Comparison of ENCODE assay signal across 17 cellular contexts in the genomic region with DNA sequence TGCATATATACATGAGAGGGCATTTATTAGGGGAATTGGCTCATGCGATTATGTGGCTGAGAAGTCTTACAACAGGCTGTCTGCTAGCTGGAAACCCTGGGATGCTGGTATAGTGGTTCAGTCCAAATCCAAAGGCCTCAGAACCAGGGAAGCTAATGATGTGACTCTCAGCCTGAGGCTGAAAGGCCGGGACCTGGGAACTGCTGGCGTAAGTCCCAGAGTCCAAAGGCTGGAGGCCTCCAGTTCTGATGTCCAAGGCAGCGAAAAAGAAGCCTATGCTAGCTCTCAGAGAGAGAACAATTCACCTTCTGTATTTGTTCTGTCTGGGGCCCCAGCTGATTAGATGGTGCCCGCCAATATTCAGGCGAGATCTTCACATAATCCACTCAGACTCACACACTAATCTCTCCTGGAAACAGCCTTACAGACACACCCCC.
A peak's percentile ranks its signal among the peaks of the same experiment; 100 is the strongest.
DNase-seq lines count a peak whose midpoint lies in the region; ATAC-seq and TF ChIP-seq lines count a peak whose summit lies in the region.
"Had no signal": no experiment of that assay in that cellular context is flagged by ENCODE, and none has a peak within 500 bp of the region (broad histone marks: within the 10 kb centered on the region; RNA-seq: fewer than 3 reads in every experiment).

No MANE protein-coding gene starts in this region.

- POLR2A ChIA-PET in A673 (lab: Charles Lee; ENCODE audit: low non-redundant PET), result interaction anchor here (0.6 kb wide), 1 partner anchor 256 kb away, joined by 3 read pairs; no protein-coding TSS in a partner anchor

- no peak overlapping the region for H3K18ac ChIP-seq in trophoblast cell (ENCODE audit: low read length)

- no peak overlapping the region for H3K4me2 ChIP-seq in trophoblast cell (ENCODE audit: low read length)

- peaks cover 55% of the 10 kb centered on the region for H3K4me1 ChIP-seq in A673 (ENCODE audit: insufficient read depth, low read length, poor library complexity, severe bottlenecking)
- peaks cover 12 to 20% of the 10 kb centered on the region in 2 donors for H3K4me1 ChIP-seq in adrenal gland (replicated peaks in 1 of 2)
- no peaks in the 10 kb centered on the region for H3K4me1 ChIP-seq in trophoblast cell (ENCODE audit: control insufficient read depth in 1 of 2, insufficient read depth in 2 of 2, low read length in 2 of 2)
- H3K4me1 ChIP-seq in upper lobe of right lung, result peaks cover 6% of the 10 kb centered on the region

- no peak overlapping the region for H2BK120ac ChIP-seq in trophoblast cell (ENCODE audit: insufficient read depth, low read length, poor library complexity)

- H3K79me1 ChIP-seq in trophoblast cell (ENCODE audit: low read length), result no peaks in the 10 kb centered on the region

- H3K27ac ChIP-seq in A673 (ENCODE audit: low read depth, low read length, poor library complexity, severe bottlenecking), result peak overlapping the region; percentile 39
- H3K27ac ChIP-seq in adrenal gland, result peak overlapping the region in 1 of 5 donors; percentile 56
- no peak overlapping the region for H3K27ac ChIP-seq in trophoblast cell (ENCODE audit: low read depth, low read length)
- H3K27ac ChIP-seq in upper lobe of right lung, result no peak overlapping the region

- CTCF ChIA-PET in A673 (lab: Charles Lee), result no interaction called here

- H3K36me3 Mint-ChIP-seq in natural killer cell, result no peaks in the 10 kb centered on the region

- H3K36me3 ChIP-seq in A673 (ENCODE audit: insufficient read depth, low read length, poor library complexity, severe bottlenecking), result peaks cover 10% of the 10 kb centered on the region
- peaks cover 0 to 7% of the 10 kb centered on the region in 2 donors for H3K36me3 ChIP-seq in adrenal gland (replicated peaks in 1 of 2)
- H3K36me3 ChIP-seq in trophoblast cell (ENCODE audit: control insufficient read depth in 1 of 2, insufficient read depth in 2 of 2, low read length in 2 of 2), result peaks cover 6 to 9% of the 10 kb centered on the region in 2 experiments
- H3K36me3 ChIP-seq in upper lobe of right lung, result no peaks in the 10 kb centered on the region
- H3K36me3 ChIP-seq: MG63 had no signal

- intact Hi-C loops in A673 (cut with micrococcal nuclease; ENCODE audit: unreplicated experiment) (no loop called here), adrenal gland (cut with DNase I) (no loop called here), natural killer cell (cut with micrococcal nuclease) (no loop called here), upper lobe of right lung (cut with DNase I) (no loop called here)

- H3K9me3 ChIP-seq in A673 (ENCODE audit: low read depth, low read length, poor library complexity, severe bottlenecking) (no peaks in the 10 kb centered on the region), adrenal gland (replicated peaks in 1 of 3) (no peaks in the 10 kb centered on the region), trophoblast cell (ENCODE audit: insufficient read depth, low read depth, low read length) (peaks cover 1% of the 10 kb centered on the region), upper lobe of right lung (no peaks in the 10 kb centered on the region)
- H3K9me3 ChIP-seq: MG63 had no signal

- H3K4ac ChIP-seq in trophoblast cell (ENCODE audit: low read depth, low read length), result peak overlapping the region; percentile 55

- no peaks in the 10 kb centered on the region for H3K27me3 Mint-ChIP-seq in natural killer cell (ENCODE audit: low read depth in 2 of 2)

- H2BK5ac ChIP-seq in trophoblast cell (ENCODE audit: low read depth, low read length, poor library complexity), result no peak overlapping the region

- H4K12ac ChIP-seq in trophoblast cell (ENCODE audit: low read depth, low read length), result no peak overlapping the region

- H3K4me3 ChIP-seq in A673 (ENCODE audit: low read depth, low read length, poor library complexity, severe bottlenecking) (no peak overlapping the region), adrenal gland (no peak overlapping the region), trophoblast cell (ENCODE audit: low read depth, low read length) (no peak overlapping the region), upper lobe of right lung (no peak overlapping the region)
- H3K4me3 ChIP-seq: MG63 had no signal

- ATAC-seq in natural killer cell (no peak), upper lobe of right lung (no peak)

- DNase-seq in A673 (ENCODE audit: low spot score) (peak; percentile 70), adrenal gland (peak; percentile 53 to 83 (median 69)), hippocampal formation (lab: John Stamatoyannopoulos, UW) (peak; percentile 76), trophoblast cell (no peak), natural killer cell (no peak), upper lobe of right lung (no peak), NCI-H226 (no peak), GM19240 (ENCODE audit: insufficient read length, low spot score) (no peak)
- DNase-seq: ACHN; activated CD4-positive, alpha-beta T cell treated with anti-CD3 and anti-CD28 coated beads, Interleukin-2, amount 50 U/mL, for 1 hour; amniotic stem cell; dermis blood vessel endothelial cell; MG63; NCI-H2029 treated with DMSO at 0.1 percent for 48 hours; NCI-H748 treated with DMSO at 0.1 percent for 48 hours; stimulated activated CD4-positive, alpha-beta T cell treated with anti-CD3 and anti-CD28 coated beads, Interleukin-2, amount 100 ng/mL, for 24 hours; T-helper 9 cell had no signal

- H3K9ac ChIP-seq in trophoblast cell (ENCODE audit: low read length), result peak overlapping the region; percentile 55

- WGBS in adrenal gland, 4 donors, result 37 to 71% (median 53%) methylated on average over 6 of the region's 6 CpGs
- no CpG with 5 or more reads among the region's 6 CpGs for WGBS in trophoblast cell (ENCODE audit: extremely low coverage, insufficient coverage, insufficient read length)

- no peak overlapping the region for H3K23ac ChIP-seq in trophoblast cell (ENCODE audit: low read length)

- no peak overlapping the region for H3K27ac Mint-ChIP-seq in natural killer cell

- BruUV-seq in A673 (replicated peaks; lab: Mats Ljungman, UMichigan), result no TSS peak

- no peak for TF ChIP-seq POLR2A in adrenal gland (IDR thresholded peaks at IDR 0.05)

- H3K27me3 ChIP-seq in A673 (replicated peaks; ENCODE audit: insufficient read depth, low read depth, low read length, poor library complexity), result no peaks in the 10 kb centered on the region
- H3K27me3 ChIP-seq in adrenal gland, result no peaks in the 10 kb centered on the region
- no peaks in the 10 kb centered on the region for H3K27me3 ChIP-seq in trophoblast cell (ENCODE audit: insufficient read depth, low read length)
- no peaks in the 10 kb centered on the region for H3K27me3 ChIP-seq in upper lobe of right lung
- H3K27me3 ChIP-seq: MG63 had no signal

- H3K79me2 ChIP-seq in trophoblast cell (ENCODE audit: control insufficient read depth, insufficient read depth, low read length, poor library complexity), result peaks cover 2% of the 10 kb centered on the region

- H2BK12ac ChIP-seq in trophoblast cell (ENCODE audit: low read length), result no peak overlapping the region

- no peak overlapping the region for H3K4me3 Mint-ChIP-seq in natural killer cell

- H2AFZ ChIP-seq in trophoblast cell (ENCODE audit: insufficient read depth, low read length, poor library complexity), result no peak overlapping the region

- H2AK5ac ChIP-seq in trophoblast cell (ENCODE audit: low read length), result no peak overlapping the region

- TF ChIP-seq CTCF in A673 (conservative IDR thresholded peaks at IDR 0.05; ENCODE audit: low read depth, low read length) (no peak), adrenal gland (IDR thresholded peaks at IDR 0.05) (no peak), natural killer cell (IDR thresholded peaks at IDR 0.05) (no peak), upper lobe of right lung (IDR thresholded peaks at IDR 0.05) (no peak)

- H4K8ac ChIP-seq in trophoblast cell (ENCODE audit: low read depth, low read length), result no peak overlapping the region

- peak overlapping the region; percentile 6 for H4K91ac ChIP-seq in trophoblast cell (ENCODE audit: low read depth, low read length)

- peaks cover 0 to 16% of the 10 kb centered on the region in 2 donors for H3K4me1 Mint-ChIP-seq in natural killer cell

- H3K14ac ChIP-seq in trophoblast cell (ENCODE audit: low read length), result no peak overlapping the region

- H3K9me3 Mint-ChIP-seq in natural killer cell, result no peaks in the 10 kb centered on the region

Comparison
In these comparisons a context has a peak if more than half of its experiments do, and no peak if none do; other contexts are left out.
1. DNase-seq: peak in A673 (single experiment), adrenal gland (7 of 7) and hippocampal formation (2 of 2); none in trophoblast cell (0 of 2), natural killer cell (single experiment), upper lobe of right lung (single experiment), NCI-H226 (single experiment) and GM19240 (single experiment).